In genomic region chr2:10810175-10811161, GRCh38 we compare ENCODE assay signal across 8 cellular contexts. TPM values are rescaled to one million over a fixed set of nuclear protein-coding genes. Genes with fewer than 3 reads are reported as not detected.
DNase-seq lines count a peak whose midpoint lies in the region; ATAC-seq, FAIRE-seq and TF ChIP-seq lines count a peak whose summit lies in the region.

No MANE protein-coding gene starts in this region.

- peaks cover 3% of the 10 kb centered on the region for H4K20me1 ChIP-seq in mammary epithelial cell (ENCODE audit: insufficient read depth, low read length)

- H3K4me2 ChIP-seq in mammary epithelial cell (ENCODE audit: insufficient read depth, low read depth, low read length): peak overlapping the region; percentile 91

- H3K36me3 Mint-ChIP-seq in naive thymus-derived CD8-positive, alpha-beta T cell: no peaks in the 10 kb centered on the region

- dilution Hi-C loops in mammary epithelial cell (cut with HindIII; ENCODE audit: low sequenced_read_pairs): no loop called here

- TF ChIP-seq CTCF in NB4 (IDR thresholded peaks at IDR 0.05; ENCODE audit: low read depth, low read length) (no peak), mammary epithelial cell (conservative IDR thresholded peaks at IDR 0.05 in 1 of 2, IDR thresholded peaks at IDR 0.05 in 1 of 2; ENCODE audit: extremely low read depth in 1 of 2, insufficient read depth in 1 of 2, low read depth in 1 of 2, low read length in 2 of 2) (no peak), D721Med (IDR thresholded peaks at IDR 0.05; ENCODE audit: insufficient read depth, missing control alignments) (no peak)

- intact Hi-C loops in mammary epithelial cell (cut with micrococcal nuclease): loop anchor here (1.0 kb wide), 1 partner anchor 101 kb away; no protein-coding TSS in a partner anchor

- H3K27me3 Mint-ChIP-seq in naive thymus-derived CD8-positive, alpha-beta T cell: no peaks in the 10 kb centered on the region

- no peaks in the 10 kb centered on the region for H3K9me3 ChIP-seq in mammary epithelial cell (replicated peaks; ENCODE audit: insufficient read depth, low read length)

- in situ Hi-C loops in mammary epithelial cell (cut with MboI; ENCODE audit: low sequenced_read_pairs in 2 of 2): no loop called here

- peak overlapping the region; percentile 94 for H3K4me3 ChIP-seq in GM08714 (ENCODE audit: low read length)
- peak overlapping the region; percentile 94 for H3K4me3 ChIP-seq in NB4 (ENCODE audit: low read depth, low read length)
- peak overlapping the region; percentile 58 to 76 (median 63) for H3K4me3 ChIP-seq in mammary epithelial cell (replicated peaks in 1 of 3; ENCODE audit: insufficient read depth in 1 of 3, low read depth in 2 of 3, low read length in 3 of 3)

- peak overlapping the region in 9 of 10 donors; percentile 5 to 96 (median 85) for H3K27ac Mint-ChIP-seq in naive thymus-derived CD8-positive, alpha-beta T cell

- ATAC-seq in GM21723 (IDR thresholded peaks at IDR 0.05; ENCODE audit: unreplicated experiment): peak; percentile 43
- ATAC-seq in naive thymus-derived CD8-positive, alpha-beta T cell: no peak

- CTCF ChIA-PET in mammary epithelial cell (lab: Charles Lee; ENCODE audit: low non-redundant PET): no interaction called here

- DNase-seq in NB4 (ENCODE audit: low read depth) (peak; percentile 38), mammary epithelial cell (peak; percentile 45), NCI-H2081 (lab: John Stamatoyannopoulos, UW) (no peak), Ammon's horn (ENCODE audit: low spot score) (no peak), D721Med (ENCODE audit: insufficient read length, low spot score) (no peak)
- DNase-seq in naive thymus-derived CD8-positive, alpha-beta T cell: no peak

- 57% methylated on average over 8 of the region's 8 CpGs for WGBS in mammary epithelial cell (ENCODE audit: low coverage, missing lambda C conversion rate)

- no peak for FAIRE-seq in D721Med (lab: Jason Lieb, UNC)

- H3K36me3 ChIP-seq in mammary epithelial cell (ENCODE audit: insufficient read depth, low read length): peaks cover 4% of the 10 kb centered on the region

- H3K27me3 ChIP-seq in mammary epithelial cell (ENCODE audit: insufficient read depth, low read length): no peaks in the 10 kb centered on the region

- H3K79me2 ChIP-seq in mammary epithelial cell (ENCODE audit: insufficient read depth, low read length): peaks cover 67% of the 10 kb centered on the region

- H3K9ac ChIP-seq in mammary epithelial cell (ENCODE audit: insufficient read depth, low read length): peak overlapping the region; percentile 95

- peak overlapping the region; percentile 80 to 96 (median 90) for H3K4me3 Mint-ChIP-seq in naive thymus-derived CD8-positive, alpha-beta T cell

- H3K4me1 Mint-ChIP-seq in naive thymus-derived CD8-positive, alpha-beta T cell: peaks cover 16 to 51% (median 41%) of the 10 kb centered on the region in 4 donors

- peaks cover 14% of the 10 kb centered on the region for H3K4me1 ChIP-seq in mammary epithelial cell (ENCODE audit: insufficient read depth, low read length)

- H3K27ac ChIP-seq in mammary epithelial cell (ENCODE audit: insufficient read depth, low read depth, low read length): peak overlapping the region; percentile 2

- H3K9me3 Mint-ChIP-seq in naive thymus-derived CD8-positive, alpha-beta T cell: no peaks in the 10 kb centered on the region

- POLR2A ChIA-PET in naive thymus-derived CD8-positive, alpha-beta T cell (lab: Charles Lee): no interaction called here

- no peak overlapping the region for H2AFZ ChIP-seq in mammary epithelial cell (ENCODE audit: low read depth, low read length)

- BruUV-seq in mammary epithelial cell (replicated peaks; lab: Mats Ljungman, UMichigan): TSS peak; percentile 11

- no peak for TF ChIP-seq POLR2A in NB4 (IDR thresholded peaks at IDR 0.05; ENCODE audit: extremely low read depth, insufficient read length)

RNA-seq across cellular contexts. Expression of gene PDIA6, which starts 2.1 kb away (rescaled TPM):
- 100 to 1,000 TPM; 168 to 256 TPM for total RNA-seq in mammary epithelial cell
- polyA plus RNA-seq in mammary epithelial cell: 270 TPM
- 139 TPM for polyA minus RNA-seq in mammary epithelial cell
- total RNA-seq in naive thymus-derived CD8-positive, alpha-beta T cell: 10 to 100 TPM; 30.9 to 34.7 TPM
- 100 to 1,000 TPM in 1 of 3 donors, 10 to 100 TPM in 2; 64.1 to 126 (median 99.2) TPM for polyA plus RNA-seq in naive thymus-derived CD8-positive, alpha-beta T cell

Comparison
In these comparisons a context has a peak if more than half of its experiments do, and no peak if none do; other contexts are left out.
1. DNase-seq: peak in NB4 (single experiment) and mammary epithelial cell (single experiment); none in naive thymus-derived CD8-positive, alpha-beta T cell (0 of 10), NCI-H2081 (0 of 2), Ammon's horn (single experiment) and D721Med (single experiment).
2. RNA of gene PDIA6, which starts 2.1 kb away (total RNA-seq): 168 to 256 TPM in mammary epithelial cell; 30.9 to 34.7 TPM in naive thymus-derived CD8-positive, alpha-beta T cell; every median in the first group is over 4 times any median in the second.
3. Peak in every context shown above with its lines, with median percentiles within 50 percentile points of each other: H3K4me3 ChIP-seq.